ENCODE assay signal across 24 cellular contexts in the genomic region with DNA sequence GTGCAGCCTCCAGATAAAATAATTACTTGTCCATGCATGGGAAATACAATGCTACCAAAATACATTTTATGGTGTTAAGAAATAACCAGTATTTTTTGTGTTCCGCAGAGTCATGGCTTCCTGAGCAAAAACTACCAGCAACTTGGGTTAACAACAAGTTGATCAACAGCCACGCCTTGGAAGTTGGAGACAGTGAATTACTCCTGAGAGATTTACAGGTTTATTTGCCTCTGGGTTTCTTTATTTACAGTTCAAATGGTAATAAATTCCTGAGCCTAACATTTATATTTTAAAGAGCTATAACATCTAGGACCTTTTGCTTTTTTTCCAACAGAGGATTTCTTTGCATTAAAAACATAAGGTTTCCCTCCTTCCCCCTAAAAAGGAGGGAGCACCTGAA.
DNase-seq lines count a peak whose midpoint lies in the region; TF ChIP-seq lines count a peak whose summit lies in the region.
"Had no signal": no experiment of that assay in that cellular context is flagged by ENCODE, and none has a peak within 500 bp of the region (broad histone marks: within the 10 kb centered on the region; RNA-seq: fewer than 3 reads in every experiment).

No MANE protein-coding gene starts in this region.

- H3K4me1 ChIP-seq in prostate gland (replicated peaks) = no peaks in the 10 kb centered on the region
- H3K4me1 ChIP-seq: BE2C, BLaER1 had no signal

- no peak overlapping the region for H3K4me3 ChIP-seq in prostate gland
- H3K4me3 ChIP-seq: BLaER1, GM12878 had no signal

- H3K4me3 Mint-ChIP-seq in activated CD4-positive, alpha-beta memory T cell treated with anti-CD3 and anti-CD28 coated beads, Interleukin-2, amount 10 ng/mL, durations not matched to agents 7 days and 5 days = no peak overlapping the region
- H3K4me3 Mint-ChIP-seq: CD14-positive monocyte; CD4-positive, alpha-beta memory T cell; CD4-positive, CD25-positive, alpha-beta regulatory T cell; CD8-positive, alpha-beta memory T cell had no signal

- no peaks in the 10 kb centered on the region for H3K9me3 Mint-ChIP-seq in activated CD4-positive, alpha-beta memory T cell treated with anti-CD3 and anti-CD28 coated beads, Interleukin-2, amount 10 ng/mL, durations not matched to agents 7 days and 5 days
- H3K9me3 Mint-ChIP-seq: CD4-positive, alpha-beta memory T cell had no signal

- no peak for TF ChIP-seq POLR2A in prostate gland (IDR thresholded peaks at IDR 0.05)

- no peaks in the 10 kb centered on the region for H3K27me3 ChIP-seq in prostate gland (replicated peaks; ENCODE audit: insufficient read depth)
- H3K27me3 ChIP-seq: BLaER1 had no signal

- peak; percentile 22 for DNase-seq in LoVo (ENCODE audit: low spot score)
- DNase-seq in prostate gland (ENCODE audit: low spot score) = peak; percentile 10
- DNase-seq in NCI-H524 (lab: John Stamatoyannopoulos, UW) = no peak
- DNase-seq in NCI-H1930 (lab: John Stamatoyannopoulos, UW) = no peak
- no peak for DNase-seq in activated CD4-positive, alpha-beta memory T cell treated with anti-CD3 and anti-CD28 coated beads, Interleukin-2, amount 10 ng/mL, durations not matched to agents 7 days and 5 days
- DNase-seq: 8988T; ACHN; BE2C; C1 segment of cervical spinal cord; CD4-positive, alpha-beta memory T cell; CD4-positive, CD25-positive, alpha-beta regulatory T cell; CD8-positive, alpha-beta memory T cell; COR-L47; DMS 273 treated with DMSO at 0.1 percent for 48 hours; DMS153; DMS53; DMS79; DND-41; EL; GDM1 had no signal

- H3K9me3 ChIP-seq in prostate gland = no peaks in the 10 kb centered on the region
- H3K9me3 ChIP-seq: BE2C, BLaER1 had no signal

- 54% methylated on average over 2 of the region's 2 CpGs for WGBS in prostate gland

- H3K4me1 Mint-ChIP-seq in activated CD4-positive, alpha-beta memory T cell treated with anti-CD3 and anti-CD28 coated beads, Interleukin-2, amount 10 ng/mL, durations not matched to agents 7 days and 5 days = no peaks in the 10 kb centered on the region
- H3K4me1 Mint-ChIP-seq: CD14-positive monocyte; CD4-positive, alpha-beta memory T cell; CD4-positive, CD25-positive, alpha-beta regulatory T cell; CD8-positive, alpha-beta memory T cell had no signal

- H3K36me3 Mint-ChIP-seq in activated CD4-positive, alpha-beta memory T cell treated with anti-CD3 and anti-CD28 coated beads, Interleukin-2, amount 10 ng/mL, durations not matched to agents 7 days and 5 days (ENCODE audit: low read depth) = no peaks in the 10 kb centered on the region
- H3K36me3 Mint-ChIP-seq: CD14-positive monocyte; CD4-positive, alpha-beta memory T cell; CD4-positive, CD25-positive, alpha-beta regulatory T cell; CD8-positive, alpha-beta memory T cell had no signal

- H3K27ac ChIP-seq in VCaP (peak overlapping the region; percentile 50), prostate gland (no peak overlapping the region)
- H3K27ac ChIP-seq: BLaER1 had no signal

- peaks cover 4% of the 10 kb centered on the region for H3K27me3 Mint-ChIP-seq in activated CD4-positive, alpha-beta memory T cell treated with anti-CD3 and anti-CD28 coated beads, Interleukin-2, amount 10 ng/mL, durations not matched to agents 7 days and 5 days
- H3K27me3 Mint-ChIP-seq: CD4-positive, alpha-beta memory T cell; CD4-positive, CD25-positive, alpha-beta regulatory T cell had no signal

- intact Hi-C loops in prostate gland (cut with DNase I) = no loop called here

- CTCF ChIA-PET in activated CD4-positive, alpha-beta memory T cell treated with anti-CD3 and anti-CD28 coated beads, Interleukin-2, amount 10 ng/mL, durations not matched to agents 7 days and 5 days (lab: Charles Lee) = no interaction called here

- TF ChIP-seq CTCF in VCaP (conservative IDR thresholded peaks at IDR 0.05) (no peak), prostate gland (IDR thresholded peaks at IDR 0.05) (no peak)

- no peaks in the 10 kb centered on the region for H3K36me3 ChIP-seq in prostate gland
- H3K36me3 ChIP-seq: BE2C, BLaER1 had no signal

- POLR2A ChIA-PET in activated CD4-positive, alpha-beta memory T cell treated with anti-CD3 and anti-CD28 coated beads, Interleukin-2, amount 10 ng/mL, durations not matched to agents 7 days and 5 days (lab: Charles Lee) = no interaction called here

- no peak overlapping the region for H3K27ac Mint-ChIP-seq in activated CD4-positive, alpha-beta memory T cell treated with anti-CD3 and anti-CD28 coated beads, Interleukin-2, amount 10 ng/mL, durations not matched to agents 7 days and 5 days
- H3K27ac Mint-ChIP-seq: CD14-positive monocyte; CD4-positive, alpha-beta memory T cell; CD4-positive, CD25-positive, alpha-beta regulatory T cell; CD8-positive, alpha-beta memory T cell had no signal

Comparison
In these comparisons a context has a peak if more than half of its experiments do, and no peak if none do; other contexts are left out.
1. DNase-seq: peak in LoVo (single experiment) and prostate gland (single experiment); none in NCI-H524 (0 of 2), NCI-H1930 (0 of 2) and activated CD4-positive, alpha-beta memory T cell treated with anti-CD3 and anti-CD28 coated beads, Interleukin-2, amount 10 ng/mL, durations not matched to agents 7 days and 5 days (single experiment).